Comparison of ENCODE assay signal across 10 cellular contexts in genomic region chr5:159310492-159310891, GRCh38. TPM values are rescaled to one million over a fixed set of nuclear protein-coding genes. Genes with fewer than 3 reads are reported as not detected.
A peak's percentile ranks its signal among the peaks of the same experiment; 100 is the strongest.
DNase-seq lines count a peak whose midpoint lies in the region; ATAC-seq and TF ChIP-seq lines count a peak whose summit lies in the region.
"Had no signal": no experiment of that assay in that cellular context is flagged by ENCODE, and none has a peak within 500 bp of the region (broad histone marks: within the 10 kb centered on the region; RNA-seq: fewer than 3 reads in every experiment).

No MANE protein-coding gene starts in this region.

- H3K27ac ChIP-seq in iPS-18a (ENCODE audit: low read length) (no peak overlapping the region), psoas muscle (no peak overlapping the region)

- H3K9me3 ChIP-seq in iPS-18a (ENCODE audit: control insufficient read depth, low read depth, low read length): no peaks in the 10 kb centered on the region
- no peaks in the 10 kb centered on the region for H3K9me3 ChIP-seq in psoas muscle

- H3K36me3 ChIP-seq in iPS-18a (ENCODE audit: control insufficient read depth, low read depth, low read length): no peaks in the 10 kb centered on the region
- no peaks in the 10 kb centered on the region for H3K36me3 ChIP-seq in psoas muscle (ENCODE audit: insufficient read depth in 1 of 2, low read depth in 1 of 2)

- peak; percentile 13 for DNase-seq in activated T-cell treated with anti-CD3 and anti-CD28 coated beads for 1 hour (ENCODE audit: low read depth)
- DNase-seq in activated T-cell treated with anti-CD3 and anti-CD28 coated beads for 4 hours: no peak
- peak; percentile 41 for DNase-seq in activated T-cell treated with anti-CD3 and anti-CD28 coated beads, Interleukin-2, amount 50 U/mL, for 1 hour
- peak in 2 of 3 experiments; percentile 6 for DNase-seq in stimulated activated CD4-positive, alpha-beta T cell treated with anti-CD3 and anti-CD28 coated beads, TNF-alpha, amount 100 ng/mL, for 4 hours (ENCODE audit: low read depth in 3 of 3)
- DNase-seq in GM10266 (ENCODE audit: extremely low spot score): no peak
- DNase-seq in psoas muscle: no peak

- H3K4me1 ChIP-seq in iPS-18a (ENCODE audit: control insufficient read depth, low read depth, low read length) (peaks cover 7% of the 10 kb centered on the region), psoas muscle (no peaks in the 10 kb centered on the region)

- ATAC-seq in psoas muscle (no peak), GM18909 (IDR thresholded peaks at IDR 0.05; ENCODE audit: poor library complexity, unreplicated experiment) (no peak)
- ATAC-seq: Panc1 had no signal

- H3K27me3 ChIP-seq in iPS-18a (ENCODE audit: control insufficient read depth, insufficient read depth, low read length) (peaks cover 36% of the 10 kb centered on the region), psoas muscle (ENCODE audit: insufficient read depth in 3 of 3, low read length in 2 of 3) (peaks cover 0 to 34% (median 6%) of the 10 kb centered on the region in 3 donors)

- 9 to 15% (median 10%) methylated on average over 27 of the region's 27 CpGs for WGBS in psoas muscle, 3 donors

- intact Hi-C loops in psoas muscle (cut with DNase I): no loop called here

- no peak for TF ChIP-seq CTCF in GM10266 (IDR thresholded peaks at IDR 0.05; ENCODE audit: control insufficient read depth, insufficient read depth, low read depth, missing control alignments)
- TF ChIP-seq CTCF in psoas muscle (IDR thresholded peaks at IDR 0.05): no peak

- H3K4me3 ChIP-seq in iPS-18a (ENCODE audit: low read length) (peak overlapping the region; percentile 54), psoas muscle (no peak overlapping the region)

- H3K9ac ChIP-seq in iPS-18a (ENCODE audit: low read length): peak overlapping the region; percentile 30

RNA-seq across cellular contexts. Expression of gene IL12B, which starts 19.8 kb away (rescaled TPM):
- total RNA-seq in psoas muscle: not detected
- not detected for polyA plus RNA-seq in psoas muscle
- total RNA-seq: myocyte had no signal

RNA-seq across cellular contexts. Expression of gene UBLCP1, which starts 47.4 kb away (rescaled TPM):
- 10 to 100 TPM in 3 of 4 donors, 1 to 10 TPM in 1; 8.3 to 16.4 (median 11.3) TPM for total RNA-seq in psoas muscle
- 10 to 100 TPM in 2 of 3 donors, 1 to 10 TPM in 1; 9.2 to 21.0 (median 18.1) TPM for polyA plus RNA-seq in psoas muscle

Comparison
In these comparisons a context has a peak if more than half of its experiments do, and no peak if none do; other contexts are left out.
1. DNase-seq: peak in activated T-cell treated with anti-CD3 and anti-CD28 coated beads for 1 hour (single experiment), activated T-cell treated with anti-CD3 and anti-CD28 coated beads, Interleukin-2, amount 50 U/mL, for 1 hour (single experiment) and stimulated activated CD4-positive, alpha-beta T cell treated with anti-CD3 and anti-CD28 coated beads, TNF-alpha, amount 100 ng/mL, for 4 hours (2 of 3); none in activated T-cell treated with anti-CD3 and anti-CD28 coated beads for 4 hours (single experiment), GM10266 (single experiment) and psoas muscle (0 of 2).